Comparison of ENCODE assay signal across 20 cellular contexts in genomic region chr12:104243971-104244370, GRCh38.
"Had no signal": no experiment of that assay in that cellular context is flagged by ENCODE, and none has a peak within 500 bp of the region (broad histone marks: within the 10 kb centered on the region; RNA-seq: fewer than 3 reads in every experiment).

No MANE protein-coding gene starts in this region.

- ATAC-seq: activated CD4-positive, alpha-beta T cell treated with anti-CD3 and anti-CD28 coated beads for 36 hours; activated CD8-positive, alpha-beta memory T cell treated with anti-CD3 and anti-CD28 coated beads, Interleukin-2, amount 10 ng/mL, durations not matched to agents 7 days and 5 days; activated naive CD8-positive, alpha-beta T cell treated with anti-CD3 and anti-CD28 coated beads, Interleukin-2, amount 50 U/mL, for 24 hours; left lobe of liver; pancreas had no signal

- H3K27ac ChIP-seq: breast epithelium, pancreas, stomach, testis had no signal

- H3K4me1 ChIP-seq: breast epithelium, pancreas, stomach, testis had no signal

- H3K27me3 ChIP-seq: breast epithelium, pancreas, sigmoid colon, stomach, testis had no signal

- DNase-seq: activated CD4-positive, alpha-beta memory T cell treated with anti-CD3 and anti-CD28 coated beads for 36 hours; activated CD4-positive, alpha-beta T cell treated with anti-CD3 and anti-CD28 coated beads for 36 hours; activated CD8-positive, alpha-beta memory T cell treated with anti-CD3 and anti-CD28 coated beads, Interleukin-2, amount 10 ng/mL, durations not matched to agents 7 days and 5 days; activated naive CD4-positive, alpha-beta T cell treated with anti-CD3 and anti-CD28 coated beads for 36 hours; activated naive CD8-positive, alpha-beta T cell treated with anti-CD3 and anti-CD28 coated beads, Interleukin-2, amount 50 U/mL, for 24 hours; activated T-cell treated with anti-CD3 and anti-CD28 coated beads, Interleukin-2, amount 50 U/mL, for 1 hour; aorta; dermis blood vessel endothelial cell; erythroblast; islet precursor cell; mammary epithelial cell; naive B cell; pancreas; sigmoid colon; stimulated activated CD4-positive, alpha-beta T cell treated with anti-CD3 and anti-CD28 coated beads, Interleukin-1b, Interleukin-23, amount 100 ng/mL, for 48 hours; stomach; T1000; testis had no signal
